ENCODE assay signal across 2 cellular contexts in genomic region chr15:33844186-33844585, GRCh38.
TF ChIP-seq lines count a peak whose summit lies in the region.

No MANE protein-coding gene starts in this region.

TF ChIP-seq in A549, 52 proteins besides CTCF, POLR2A, EP300 and RAD21 (continued from another document):
- no peak for TF ChIP-seq REST (IDR thresholded peaks at IDR 0.05)
- no peak for TF ChIP-seq MYC (IDR thresholded peaks at IDR 0.05; ENCODE audit: borderline replicate concordance, low read length)
- no peak for TF ChIP-seq CBX2 (IDR thresholded peaks at IDR 0.05; ENCODE audit: borderline replicate concordance, low read depth)
- TF ChIP-seq ESRRA (IDR thresholded peaks at IDR 0.05; ENCODE audit: borderline replicate concordance, low read length), result no peak
- no peak for TF ChIP-seq SMC3 (IDR thresholded peaks at IDR 0.05)
- no peak for TF ChIP-seq KDM1A (IDR thresholded peaks at IDR 0.05; ENCODE audit: low read depth)
- TF ChIP-seq RCOR1 (IDR thresholded peaks at IDR 0.05; ENCODE audit: low read depth, low read length), result no peak
- TF ChIP-seq KDM5A (IDR thresholded peaks at IDR 0.05), result no peak
- no peak for TF ChIP-seq FOXS1 (CRISPR knock-in tag; IDR thresholded peaks at IDR 0.05)
- TF ChIP-seq ATOH8 (CRISPR knock-in tag; IDR thresholded peaks at IDR 0.05; ENCODE audit: low read depth), result no peak
- no peak for TF ChIP-seq EHF (CRISPR knock-in tag; IDR thresholded peaks at IDR 0.05)
- no peak for TF ChIP-seq JUNB (IDR thresholded peaks at IDR 0.05)

TF ChIP-seq in H1, 55 proteins besides CTCF, POLR2A, EP300 and RAD21:
- TF ChIP-seq CHD7 (IDR thresholded peaks at IDR 0.05; ENCODE audit: insufficient replicate concordance, low read length) (peak; percentile 51), YY1 (IDR thresholded peaks at IDR 0.05; ENCODE audit: low read depth, low read length) (0 out of 2 replicates have a peak, but pooled peaks have one; percentile 33), ATF2 (IDR thresholded peaks at IDR 0.05; ENCODE audit: low read length) (no peak)
